8 cellular contexts compared by ENCODE assay signal in the genomic region with DNA sequence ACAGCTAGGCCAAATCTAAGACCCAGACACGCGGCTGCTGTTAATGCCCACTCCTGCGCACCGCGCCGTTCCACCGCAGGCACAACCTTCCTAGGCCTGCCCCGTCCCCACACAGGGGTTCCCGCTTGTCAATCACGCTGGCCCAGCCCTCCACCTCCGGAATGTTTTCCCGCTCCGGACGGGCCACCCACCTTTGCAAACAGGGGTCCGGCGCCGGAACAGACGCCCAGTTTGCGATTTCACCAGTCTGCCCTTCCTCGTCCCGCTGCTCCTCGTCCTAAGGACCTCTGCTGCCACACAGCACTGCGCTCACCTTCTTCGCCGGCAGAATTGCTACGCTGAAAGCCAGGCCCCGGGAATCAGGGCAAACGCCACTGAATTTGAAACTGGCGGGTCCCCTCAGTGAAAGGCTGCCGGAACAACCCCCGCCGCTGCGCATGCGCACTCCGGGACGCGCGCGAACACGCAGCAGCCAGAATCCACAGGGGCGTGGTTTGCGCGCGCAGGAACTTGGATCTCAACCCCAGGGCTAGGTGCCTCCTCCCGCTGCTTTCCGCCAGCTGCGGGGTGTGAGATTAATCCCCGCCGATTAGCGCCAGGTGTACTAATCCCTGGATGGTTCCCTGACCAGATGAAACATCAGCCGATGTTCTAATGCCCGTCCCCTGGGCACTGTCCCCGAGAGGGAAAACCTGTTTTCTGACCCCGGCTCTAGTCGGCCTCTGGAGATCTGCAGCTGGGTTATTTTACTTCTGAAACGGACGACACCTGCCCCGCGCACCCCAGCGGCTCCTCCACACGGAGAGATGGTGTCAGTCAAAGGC.
A peak's percentile ranks its signal among the peaks of the same experiment; 100 is the strongest.
DNase-seq lines count a peak whose midpoint lies in the region; ATAC-seq and TF ChIP-seq lines count a peak whose summit lies in the region.
"Not testable (repeated sequence)": the region's sequence is repeated elsewhere in the genome, so short reads cannot be mapped to it uniquely, and the experiment has no call there.

No MANE protein-coding gene starts in this region.

- peak overlapping the region; percentile 65 for H3K4me3 ChIP-seq in rectal smooth muscle tissue (ENCODE audit: low read length)
- peak overlapping the region; percentile 59 to 60 for H3K4me3 ChIP-seq in uterus

- H3K9me3 ChIP-seq in T-helper 17 cell (ENCODE audit: control insufficient read depth, low read length, poor library complexity, severe bottlenecking); uterus: not testable (repeated sequence)

- ATAC-seq in GM18505 (IDR thresholded peaks at IDR 0.05; ENCODE audit: unreplicated experiment) = peak; percentile 70
- peak; percentile 64 for ATAC-seq in HG02885 (IDR thresholded peaks at IDR 0.05; ENCODE audit: poor library complexity, unreplicated experiment)
- ATAC-seq in T-helper 17 cell = peak; percentile 91

- H3K27me3 Mint-ChIP-seq in T-helper 17 cell = not testable (repeated sequence)

- not testable (repeated sequence) for H3K27ac ChIP-seq in rectal smooth muscle tissue (ENCODE audit: low read depth, low read length)
- H3K27ac ChIP-seq in uterus = peak overlapping the region; percentile 44 to 45

- DNase-seq in NCI-H1694 (lab: John Stamatoyannopoulos, UW) = peak; percentile 88
- DNase-seq in T-helper 17 cell = peak; percentile 83 to 90 (median 84)
- DNase-seq in amygdala (lab: John Stamatoyannopoulos, UW) = peak; percentile 8 to 89 (median 66)
- DNase-seq in hepatic stellate cell (ENCODE audit: low spot score) = peak; percentile 74
- DNase-seq in uterus = peak; percentile 88 to 89

- H3K36me3 Mint-ChIP-seq in T-helper 17 cell (ENCODE audit: low read depth) = not testable (repeated sequence)

- not testable (repeated sequence) for TF ChIP-seq CTCF in uterus (IDR thresholded peaks at IDR 0.05)

- H3K9ac ChIP-seq in rectal smooth muscle tissue (ENCODE audit: low read length) = peak overlapping the region; percentile 51

- H3K36me3 ChIP-seq in rectal smooth muscle tissue (ENCODE audit: control insufficient read depth, insufficient read depth, low read length); uterus: not testable (repeated sequence)

- peaks cover 11% of the 10 kb centered on the region for H3K4me1 Mint-ChIP-seq in T-helper 17 cell

- peak overlapping the region; percentile 97 for H3K27ac Mint-ChIP-seq in T-helper 17 cell

- peak; percentile 36 for TF ChIP-seq POLR2A in GM18505 (IDR thresholded peaks at IDR 0.05; ENCODE audit: borderline replicate concordance, extremely low read depth, insufficient read depth, insufficient read length)
- not testable (repeated sequence) for TF ChIP-seq POLR2A in uterus (IDR thresholded peaks at IDR 0.05)

- intact Hi-C loops in uterus (cut with DNase I; ENCODE audit: low total_unique reads) = not testable (repeated sequence)

- H3K27me3 ChIP-seq in rectal smooth muscle tissue (ENCODE audit: control insufficient read depth, insufficient read depth, low read length); uterus: not testable (repeated sequence)

- not testable (repeated sequence) for H3K4me1 ChIP-seq in rectal smooth muscle tissue (ENCODE audit: control insufficient read depth, insufficient read depth, low read length); uterus

- peak overlapping the region; percentile 99 for H3K4me3 Mint-ChIP-seq in T-helper 17 cell
